1 cellular context compared by ENCODE assay signal in genomic region chr12:106953352-106954260, GRCh38.
TF ChIP-seq lines count a peak whose summit lies in the region.

No MANE protein-coding gene starts in this region.

TF ChIP-seq in K562, 482 proteins besides CTCF, POLR2A, EP300 and RAD21:
- TF ChIP-seq FOSL1 (tag; conservative IDR thresholded peaks at IDR 0.05), result 0 out of 2 replicates have a peak, but pooled peaks have one; percentile 15
- no peak for TF ChIP-seq LARP7 (IDR thresholded peaks at IDR 0.05)
- no peak for TF ChIP-seq ZNF592 (IDR thresholded peaks at IDR 0.05)
- 0 out of 2 replicates have a peak, but pooled peaks have one; percentile 30 for TF ChIP-seq ILF3 (IDR thresholded peaks at IDR 0.05; ENCODE audit: borderline replicate concordance)
- TF ChIP-seq NR2C2 (CRISPR knock-in tag; IDR thresholded peaks at IDR 0.05), result no peak
- TF ChIP-seq NR2C2 (tag; IDR thresholded peaks at IDR 0.05), result no peak; the same call in 1 of the 2 replicates
- peak; percentile 60 for TF ChIP-seq RBM25 (IDR thresholded peaks at IDR 0.05; ENCODE audit: low read depth, low read length, severe bottlenecking)
- no peak for TF ChIP-seq PRPF4 (IDR thresholded peaks at IDR 0.05; ENCODE audit: insufficient read depth, low read depth, low read length, poor library complexity, severe bottlenecking)
- no peak for TF ChIP-seq ZNF354B (CRISPR knock-in tag; IDR thresholded peaks at IDR 0.05)
- no peak for TF ChIP-seq RCOR1 (IDR thresholded peaks at IDR 0.05; ENCODE audit: borderline replicate concordance in 1 of 2, low read depth in 2 of 2, low read length in 2 of 2)
- TF ChIP-seq ATF3 (IDR thresholded peaks at IDR 0.05), result peak; percentile 23; the same call in 1 of the 2 replicates
- no peak for TF ChIP-seq ATF3 (CRISPR knock-in tag; conservative IDR thresholded peaks at IDR 0.05)
- TF ChIP-seq ADNP (tag; IDR thresholded peaks at IDR 0.05), result peak; percentile 48; the same call in 1 of the 2 replicates
- TF ChIP-seq ZNF121 (CRISPR knock-in tag; conservative IDR thresholded peaks at IDR 0.05), result peak; percentile 95
- TF ChIP-seq, protein P1, sequence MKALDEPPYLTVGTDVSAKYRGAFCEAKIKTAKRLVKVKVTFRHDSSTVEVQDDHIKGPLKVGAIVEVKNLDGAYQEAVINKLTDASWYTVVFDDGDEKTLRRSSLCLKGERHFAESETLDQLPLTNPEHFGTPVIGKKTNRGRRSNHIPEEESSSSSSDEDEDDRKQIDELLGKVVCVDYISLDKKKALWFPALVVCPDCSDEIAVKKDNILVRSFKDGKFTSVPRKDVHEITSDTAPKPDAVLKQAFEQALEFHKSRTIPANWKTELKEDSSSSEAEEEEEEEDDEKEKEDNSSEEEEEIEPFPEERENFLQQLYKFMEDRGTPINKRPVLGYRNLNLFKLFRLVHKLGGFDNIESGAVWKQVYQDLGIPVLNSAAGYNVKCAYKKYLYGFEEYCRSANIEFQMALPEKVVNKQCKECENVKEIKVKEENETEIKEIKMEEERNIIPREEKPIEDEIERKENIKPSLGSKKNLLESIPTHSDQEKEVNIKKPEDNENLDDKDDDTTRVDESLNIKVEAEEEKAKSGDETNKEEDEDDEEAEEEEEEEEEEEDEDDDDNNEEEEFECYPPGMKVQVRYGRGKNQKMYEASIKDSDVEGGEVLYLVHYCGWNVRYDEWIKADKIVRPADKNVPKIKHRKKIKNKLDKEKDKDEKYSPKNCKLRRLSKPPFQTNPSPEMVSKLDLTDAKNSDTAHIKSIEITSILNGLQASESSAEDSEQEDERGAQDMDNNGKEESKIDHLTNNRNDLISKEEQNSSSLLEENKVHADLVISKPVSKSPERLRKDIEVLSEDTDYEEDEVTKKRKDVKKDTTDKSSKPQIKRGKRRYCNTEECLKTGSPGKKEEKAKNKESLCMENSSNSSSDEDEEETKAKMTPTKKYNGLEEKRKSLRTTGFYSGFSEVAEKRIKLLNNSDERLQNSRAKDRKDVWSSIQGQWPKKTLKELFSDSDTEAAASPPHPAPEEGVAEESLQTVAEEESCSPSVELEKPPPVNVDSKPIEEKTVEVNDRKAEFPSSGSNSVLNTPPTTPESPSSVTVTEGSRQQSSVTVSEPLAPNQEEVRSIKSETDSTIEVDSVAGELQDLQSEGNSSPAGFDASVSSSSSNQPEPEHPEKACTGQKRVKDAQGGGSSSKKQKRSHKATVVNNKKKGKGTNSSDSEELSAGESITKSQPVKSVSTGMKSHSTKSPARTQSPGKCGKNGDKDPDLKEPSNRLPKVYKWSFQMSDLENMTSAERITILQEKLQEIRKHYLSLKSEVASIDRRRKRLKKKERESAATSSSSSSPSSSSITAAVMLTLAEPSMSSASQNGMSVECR (CRISPR knock-in tag; IDR thresholded peaks at IDR 0.05), result no peak
- no peak for TF ChIP-seq RFX5 (IDR thresholded peaks at IDR 0.05; ENCODE audit: low read depth, low read length)
- no peak for TF ChIP-seq NR2C1 (IDR thresholded peaks at IDR 0.05)
- no peak for TF ChIP-seq NR2C1 (tag; IDR thresholded peaks at IDR 0.05)
